Comparison of ENCODE assay signal across 23 cellular contexts in genomic region chr4:26815686-26816085, GRCh38. TPM values are rescaled to one million over a fixed set of nuclear protein-coding genes. Genes with fewer than 3 reads are reported as not detected.
DNase-seq lines count a peak whose midpoint lies in the region; ATAC-seq and TF ChIP-seq lines count a peak whose summit lies in the region.
"Had no signal": no experiment of that assay in that cellular context is flagged by ENCODE, and none has a peak within 500 bp of the region (broad histone marks: within the 10 kb centered on the region; RNA-seq: fewer than 3 reads in every experiment).

No MANE protein-coding gene starts in this region.

- H3K79me2 ChIP-seq in neural progenitor cell (ENCODE audit: low read depth) = no peaks in the 10 kb centered on the region

- peak overlapping the region; percentile 23 to 95 (median 84) for H3K4me2 ChIP-seq in BLaER1 treated with 17β-estradiol and CSF1 and Interleukin-3, amounts not matched to agents 10 nM and 100 nM
- no peak overlapping the region for H3K4me2 ChIP-seq in neural progenitor cell

- ATAC-seq in HG03439 (IDR thresholded peaks at IDR 0.05; ENCODE audit: unreplicated experiment) (no peak), HG03196 (IDR thresholded peaks at IDR 0.05; ENCODE audit: unreplicated experiment) (no peak)
- ATAC-seq: sciatic nerve had no signal

- H3K27me3 ChIP-seq in BLaER1 treated with 17β-estradiol and CSF1 and Interleukin-3, amounts not matched to agents 10 nM and 100 nM = peaks cover 0 to 61% (median 0%) of the 10 kb centered on the region in 11 experiments; a peak in 7 of 22 replicates
- H3K27me3 ChIP-seq in neural progenitor cell = no peaks in the 10 kb centered on the region
- H3K27me3 ChIP-seq: tibial nerve had no signal

- H3K4me1 ChIP-seq in BLaER1 treated with 17β-estradiol and CSF1 and Interleukin-3, amounts not matched to agents 10 nM and 100 nM = peaks cover 49 to 89% (median 83%) of the 10 kb centered on the region in 10 experiments
- peaks cover 15% of the 10 kb centered on the region for H3K4me1 ChIP-seq in neural progenitor cell

- no peak overlapping the region for H3K27ac Mint-ChIP-seq in neural progenitor cell
- H3K27ac Mint-ChIP-seq: activated naive CD8-positive, alpha-beta T cell; CD4-positive, CD25-positive, alpha-beta regulatory T cell; immature natural killer cell had no signal

- H3K4me3 Mint-ChIP-seq in neural progenitor cell = no peak overlapping the region
- H3K4me3 Mint-ChIP-seq: activated naive CD8-positive, alpha-beta T cell; CD4-positive, CD25-positive, alpha-beta regulatory T cell; immature natural killer cell had no signal

- TF ChIP-seq CTCF in neural progenitor cell (IDR thresholded peaks at IDR 0.05) = no peak

- no peak overlapping the region for H2AFZ ChIP-seq in neural progenitor cell (replicated peaks)

- peaks cover 3% of the 10 kb centered on the region for H3K9me3 Mint-ChIP-seq in neural progenitor cell

- H3K27ac ChIP-seq in BLaER1 treated with 17β-estradiol and CSF1 and Interleukin-3, amounts not matched to agents 10 nM and 100 nM = peak overlapping the region in 6 of 11 experiments; percentile 37 to 97 (median 90); a peak in 8 of 22 replicates
- H3K27ac ChIP-seq in neural progenitor cell = no peak overlapping the region
- H3K27ac ChIP-seq: 22Rv1, tibial nerve had no signal

- H3F3A ChIP-seq in neural progenitor cell (ENCODE audit: low read depth) = no peaks in the 10 kb centered on the region

- peaks cover 7% of the 10 kb centered on the region for H3K27me3 Mint-ChIP-seq in neural progenitor cell (ENCODE audit: insufficient read depth, low read depth)
- H3K27me3 Mint-ChIP-seq: activated naive CD8-positive, alpha-beta T cell had no signal

- H3K9me3 ChIP-seq in BLaER1 treated with 17β-estradiol and CSF1 and Interleukin-3, amounts not matched to agents 10 nM and 100 nM (replicated peaks in 1 of 11) = peaks cover 7 to 24% (median 16%) of the 10 kb centered on the region in 11 experiments; a peak in 21 of 22 replicates
- H3K9me3 ChIP-seq in neural progenitor cell (ENCODE audit: low read depth) = no peaks in the 10 kb centered on the region
- H3K9me3 ChIP-seq: tibial nerve had no signal

- peaks cover 16% of the 10 kb centered on the region for H3K4me1 Mint-ChIP-seq in neural progenitor cell

- H3K36me3 Mint-ChIP-seq in neural progenitor cell = no peaks in the 10 kb centered on the region
- H3K36me3 Mint-ChIP-seq: CD4-positive, CD25-positive, alpha-beta regulatory T cell had no signal

- peak overlapping the region in 1 of 11 experiments; percentile 22; a peak in 1 of 22 replicates for H3K9ac ChIP-seq in BLaER1 treated with 17β-estradiol and CSF1 and Interleukin-3, amounts not matched to agents 10 nM and 100 nM
- no peak overlapping the region for H3K9ac ChIP-seq in neural progenitor cell

- H3K4me3 ChIP-seq in BLaER1 treated with 17β-estradiol and CSF1 and Interleukin-3, amounts not matched to agents 10 nM and 100 nM = no peak overlapping the region
- no peak overlapping the region for H3K4me3 ChIP-seq in neural progenitor cell
- H3K4me3 ChIP-seq: tibial nerve had no signal

- 0 out of 22 replicates have a peak, but pooled peaks cover 0 to 5% (median 0%) of the 10 kb centered on the region in 11 experiments for H3K36me3 ChIP-seq in BLaER1 treated with 17β-estradiol and CSF1 and Interleukin-3, amounts not matched to agents 10 nM and 100 nM
- H3K36me3 ChIP-seq in neural progenitor cell = no peaks in the 10 kb centered on the region
- H3K36me3 ChIP-seq: tibial nerve had no signal

- H4K20me1 ChIP-seq in BLaER1 treated with 17β-estradiol and CSF1 and Interleukin-3, amounts not matched to agents 10 nM and 100 nM = no peaks in the 10 kb centered on the region
- H4K20me1 ChIP-seq in neural progenitor cell (ENCODE audit: low read depth) = no peaks in the 10 kb centered on the region

- peak in 2 of 3 experiments; percentile 3 to 33 for DNase-seq in NCI-H1417 (lab: John Stamatoyannopoulos, UW)
- DNase-seq in NCI-H1417 treated with DMSO at 0.1 percent for 48 hours (lab: John Stamatoyannopoulos, UW) = no peak
- peak; percentile 11 for DNase-seq in SW480 (ENCODE audit: low spot score)
- peak; percentile 18 for DNase-seq in neural progenitor cell (ENCODE audit: low spot score)
- DNase-seq in 8988T = no peak
- DNase-seq: activated CD4-positive, alpha-beta T cell treated with anti-CD3 and anti-CD28 coated beads for 48 hours; CD4-positive, CD25-positive, alpha-beta regulatory T cell; DND-41; immature natural killer cell; mesenchymal stem cell; NCI-H1105; NCI-H2029 treated with DMSO at 0.1 percent for 48 hours; NCI-H345; SHP77 treated with DMSO at 0.1 percent for 48 hours; stimulated activated CD4-positive, alpha-beta T cell treated with anti-CD3 and anti-CD28 coated beads, Interleukin-4, amount 100 ng/mL, for 1 hour; T-helper 9 cell had no signal

RNA-seq across cellular contexts. Expression of gene STIM2, which starts 45.0 kb away (rescaled TPM):
- total RNA-seq in neural progenitor cell (ENCODE audit: low replicate concordance) = 20.6 and 25.8 TPM in 2 replicates

Comparison
In these comparisons a context has a peak if more than half of its experiments do, and no peak if none do; other contexts are left out.
1. DNase-seq: peak in NCI-H1417 (2 of 3), SW480 (single experiment) and neural progenitor cell (single experiment); none in NCI-H1417 treated with DMSO at 0.1 percent for 48 hours (single experiment) and 8988T (single experiment).